ENCODE assay signal across 11 cellular contexts in the genomic region with DNA sequence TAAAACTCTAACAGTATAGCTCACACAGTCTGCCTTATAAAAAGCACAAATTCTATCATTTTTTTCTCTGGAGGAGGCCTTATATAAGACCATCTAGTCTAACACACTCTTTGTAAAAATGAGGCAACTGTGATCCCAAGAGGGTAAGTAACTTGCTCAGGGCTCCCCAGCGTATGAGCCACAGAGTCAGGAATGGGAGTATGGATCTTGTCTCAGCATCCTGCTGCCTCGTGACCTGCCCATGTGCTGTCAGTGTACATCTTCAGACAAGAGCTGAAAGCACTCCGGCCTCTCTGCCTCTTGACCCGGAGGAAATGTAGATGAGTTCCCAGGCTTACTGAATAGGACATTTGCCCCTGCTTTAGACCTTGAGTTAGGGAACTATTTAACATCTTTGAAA. TPM values are rescaled to one million over a fixed set of nuclear protein-coding genes. Genes with fewer than 3 reads are reported as not detected.
DNase-seq lines count a peak whose midpoint lies in the region; ATAC-seq and TF ChIP-seq lines count a peak whose summit lies in the region.
"Had no signal": no experiment of that assay in that cellular context is flagged by ENCODE, and none has a peak within 500 bp of the region (broad histone marks: within the 10 kb centered on the region; RNA-seq: fewer than 3 reads in every experiment).

No MANE protein-coding gene starts in this region.

- H3K4me3 ChIP-seq in cardiac fibroblast (replicated peaks in 1 of 2; ENCODE audit: low read depth in 2 of 2, low read length in 2 of 2) (no peak overlapping the region), stomach (no peak overlapping the region)
- H3K4me3 ChIP-seq: mucosa of descending colon had no signal

- no peak overlapping the region for H3K27ac ChIP-seq in stomach

- no peak for TF ChIP-seq EP300 in stomach (IDR thresholded peaks at IDR 0.05)

- TF ChIP-seq POLR2A in stomach (IDR thresholded peaks at IDR 0.05), result no peak

- DNase-seq in EH (ENCODE audit: low read depth), result peak; percentile 11
- DNase-seq in cardiac fibroblast (ENCODE audit: low read depth in 2 of 2), result peak; percentile 32 to 62
- peak in 33 of 42 donors; percentile 9 to 77 (median 33) for DNase-seq in head of caudate nucleus
- DNase-seq in putamen (ENCODE audit: low spot score), result peak; percentile 32
- no peak for DNase-seq in stomach
- no peak for DNase-seq in activated T-cell treated with anti-CD3 and anti-CD28 coated beads for 4 hours
- DNase-seq in NCI-H510A treated with DMSO at 0.1 percent for 48 hours (lab: John Stamatoyannopoulos, UW), result no peak
- DNase-seq: activated CD4-positive, alpha-beta memory T cell treated with anti-CD3 and anti-CD28 coated beads, Interleukin-2, amount 10 ng/mL, durations not matched to agents 7 days and 5 days; effector memory CD8-positive, alpha-beta T cell; mucosa of descending colon had no signal

- TF ChIP-seq CTCF in cardiac fibroblast (IDR thresholded peaks at IDR 0.05; ENCODE audit: low read depth, low read length) (no peak), stomach (IDR thresholded peaks at IDR 0.05) (no peak)

- no peaks in the 10 kb centered on the region for H3K27me3 ChIP-seq in stomach

- no peaks in the 10 kb centered on the region for H3K36me3 ChIP-seq in stomach

- H3K9me3 ChIP-seq in stomach, result no peaks in the 10 kb centered on the region
- H3K9me3 ChIP-seq: mucosa of descending colon had no signal

- WGBS in stomach, 5 donors, result 66 to 91% (median 88%) methylated on average over 4 of the region's 4 CpGs

- H3K4me1 ChIP-seq in stomach, result peaks cover 0 to 5% (median 0%) of the 10 kb centered on the region in 4 donors

- ATAC-seq in GM21576 (IDR thresholded peaks at IDR 0.05; ENCODE audit: unreplicated experiment), result no peak
- ATAC-seq: effector memory CD8-positive, alpha-beta T cell; mucosa of descending colon had no signal

- intact Hi-C loops in head of caudate nucleus (cut with DNase I), result no loop called here
- intact Hi-C loops in stomach (cut with DNase I; ENCODE audit: low total_unique reads), result no loop called here

RNA-seq across cellular contexts. Expression of a gene that starts 28.4 kb away (rescaled TPM):
- 10 to 100 TPM; 17.7 to 85.2 (median 60.8) TPM for total RNA-seq in stomach
- 10 to 100 TPM; 11.0 to 12.2 (median 11.4) TPM for polyA plus RNA-seq in stomach

Comparison
In these comparisons a context has a peak if more than half of its experiments do, and no peak if none do; other contexts are left out.
1. DNase-seq: peak in EH (single experiment), cardiac fibroblast (2 of 2), head of caudate nucleus (33 of 42) and putamen (single experiment); none in stomach (single experiment), activated T-cell treated with anti-CD3 and anti-CD28 coated beads for 4 hours (single experiment) and NCI-H510A treated with DMSO at 0.1 percent for 48 hours (single experiment).